8 cellular contexts compared by ENCODE assay signal in the genomic region with DNA sequence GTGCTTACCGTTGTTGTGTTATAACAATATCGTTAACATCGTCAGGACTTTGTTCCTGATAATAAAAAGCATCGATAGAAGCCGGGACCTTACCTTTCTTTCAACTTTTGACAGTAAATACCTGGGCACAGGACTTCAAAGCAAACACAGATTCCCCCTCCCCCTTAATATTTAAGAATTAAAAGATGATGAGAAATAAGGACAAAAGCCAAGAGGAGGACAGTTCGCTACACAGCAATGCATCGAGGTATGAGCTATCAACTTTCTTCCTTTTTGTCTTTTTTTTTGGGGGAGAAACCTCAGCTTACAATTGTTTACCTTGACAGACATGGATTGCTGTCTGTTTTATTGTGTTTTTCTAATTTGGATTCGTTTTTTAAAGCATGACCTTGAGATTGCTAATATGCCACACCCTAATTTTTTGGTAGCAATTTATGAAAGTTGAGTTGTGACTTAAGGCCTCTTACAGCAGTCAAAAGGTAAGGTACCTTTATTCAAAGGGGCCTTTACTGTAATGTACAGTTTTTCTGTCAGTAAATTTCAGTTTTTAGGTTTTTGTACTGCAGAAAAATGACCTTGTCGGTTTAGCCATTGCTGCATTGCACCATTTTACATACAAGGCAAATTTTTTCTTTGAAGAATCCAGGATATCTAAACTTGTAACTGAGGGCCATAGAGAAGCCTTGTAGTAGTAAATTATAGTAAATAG. TPM values are rescaled to one million over a fixed set of nuclear protein-coding genes. Genes with fewer than 3 reads are reported as not detected.
DNase-seq lines count a peak whose midpoint lies in the region; ATAC-seq and TF ChIP-seq lines count a peak whose summit lies in the region.

No MANE protein-coding gene starts in this region.

- peak overlapping the region; percentile 96 for H3K4me3 Mint-ChIP-seq in activated naive CD4-positive, alpha-beta T cell treated with anti-CD3 and anti-CD28 coated beads for 36 hours
- peak overlapping the region; percentile 99 for H3K4me3 Mint-ChIP-seq in activated CD8-positive, alpha-beta T cell treated with anti-CD3 and anti-CD28 coated beads for 36 hours

- H3K4me1 Mint-ChIP-seq in activated naive CD4-positive, alpha-beta T cell treated with anti-CD3 and anti-CD28 coated beads for 36 hours (ENCODE audit: low read depth): peaks cover 48% of the 10 kb centered on the region
- peaks cover 45% of the 10 kb centered on the region for H3K4me1 Mint-ChIP-seq in activated CD8-positive, alpha-beta T cell treated with anti-CD3 and anti-CD28 coated beads for 36 hours (ENCODE audit: low read depth)

- H3K9me3 ChIP-seq in iPS-18a (ENCODE audit: control insufficient read depth, low read depth, low read length) (no peaks in the 10 kb centered on the region), stomach (no peaks in the 10 kb centered on the region)

- DNase-seq in activated naive CD4-positive, alpha-beta T cell treated with anti-CD3 and anti-CD28 coated beads for 36 hours: no peak
- DNase-seq in activated naive CD4-positive, alpha-beta T cell (lab: John Stamatoyannopoulos, UW): no peak
- DNase-seq in activated CD8-positive, alpha-beta T cell treated with anti-CD3 and anti-CD28 coated beads for 36 hours: no peak
- no peak for DNase-seq in stomach
- no peak for DNase-seq in COLO829 (ENCODE audit: low spot score)
- DNase-seq in ecto neural progenitor cell (ENCODE audit: low spot score): no peak

- H3K36me3 ChIP-seq in iPS-18a (ENCODE audit: control insufficient read depth, low read depth, low read length): peaks cover 23% of the 10 kb centered on the region
- peaks cover 0 to 18% (median 13%) of the 10 kb centered on the region in 4 donors for H3K36me3 ChIP-seq in stomach

- TF ChIP-seq CTCF in activated CD8-positive, alpha-beta T cell treated with anti-CD3 and anti-CD28 coated beads for 36 hours (IDR thresholded peaks at IDR 0.05): no peak
- no peak for TF ChIP-seq CTCF in stomach (IDR thresholded peaks at IDR 0.05)

- CTCF ChIA-PET in activated naive CD4-positive, alpha-beta T cell treated with anti-CD3 and anti-CD28 coated beads for 36 hours (lab: Charles Lee): interaction anchor here (1.0 to 5.2 kb wide), 8 partner anchors 12 to 97 kb away, joined by 3 to 48 read pairs (median 5); no protein-coding TSS in a partner anchor
- CTCF ChIA-PET in activated CD8-positive, alpha-beta T cell treated with anti-CD3 and anti-CD28 coated beads for 36 hours (lab: Charles Lee): interaction anchor here (1.4 to 6.5 kb wide), 5 partner anchors 10 to 93 kb away, joined by 4 to 64 read pairs (median 10); no protein-coding TSS in a partner anchor

- no peak for TF ChIP-seq POLR2A in stomach (IDR thresholded peaks at IDR 0.05)

- H3K27ac Mint-ChIP-seq in activated naive CD4-positive, alpha-beta T cell treated with anti-CD3 and anti-CD28 coated beads for 36 hours: peak overlapping the region; percentile 98
- H3K27ac Mint-ChIP-seq in activated CD8-positive, alpha-beta T cell treated with anti-CD3 and anti-CD28 coated beads for 36 hours: peak overlapping the region; percentile 99

- H3K27me3 Mint-ChIP-seq in activated naive CD4-positive, alpha-beta T cell treated with anti-CD3 and anti-CD28 coated beads for 36 hours (ENCODE audit: low read depth): peaks cover 4% of the 10 kb centered on the region
- H3K27me3 Mint-ChIP-seq in activated CD8-positive, alpha-beta T cell treated with anti-CD3 and anti-CD28 coated beads for 36 hours: no peaks in the 10 kb centered on the region

- H3K4me3 ChIP-seq in iPS-18a (ENCODE audit: low read length) (peak overlapping the region; percentile 92), stomach (peak overlapping the region; percentile 55 to 66 (median 62))

- H3K4me1 ChIP-seq in iPS-18a (ENCODE audit: control insufficient read depth, low read depth, low read length): peaks cover 32% of the 10 kb centered on the region
- H3K4me1 ChIP-seq in stomach: peaks cover 0 to 64% (median 41%) of the 10 kb centered on the region in 4 donors

- POLR2A ChIA-PET in activated CD8-positive, alpha-beta T cell treated with anti-CD3 and anti-CD28 coated beads for 36 hours (lab: Charles Lee): interaction anchor here (0.6 to 11.6 kb wide), 15 partner anchors 7 to 100 kb away, joined by 3 to 642 read pairs (median 8); no protein-coding TSS in a partner anchor

- peaks cover 82% of the 10 kb centered on the region for H3K36me3 Mint-ChIP-seq in activated naive CD4-positive, alpha-beta T cell treated with anti-CD3 and anti-CD28 coated beads for 36 hours (ENCODE audit: low read depth)
- H3K36me3 Mint-ChIP-seq in activated CD8-positive, alpha-beta T cell treated with anti-CD3 and anti-CD28 coated beads for 36 hours (ENCODE audit: low read depth): peaks cover 87% of the 10 kb centered on the region

- peaks cover 6% of the 10 kb centered on the region for H3K9me3 Mint-ChIP-seq in activated naive CD4-positive, alpha-beta T cell treated with anti-CD3 and anti-CD28 coated beads for 36 hours
- H3K9me3 Mint-ChIP-seq in activated CD8-positive, alpha-beta T cell treated with anti-CD3 and anti-CD28 coated beads for 36 hours: peaks cover 11% of the 10 kb centered on the region

- TF ChIP-seq EP300 in stomach (IDR thresholded peaks at IDR 0.05): no peak

- intact Hi-C loops in activated naive CD4-positive, alpha-beta T cell treated with anti-CD3 and anti-CD28 coated beads for 36 hours (cut with micrococcal nuclease): loop anchor here (10.0 kb wide), 1 partner anchor 1334 kb away; the partner anchor contains the start of gene MCTP2
- intact Hi-C loops in activated CD8-positive, alpha-beta T cell treated with anti-CD3 and anti-CD28 coated beads for 36 hours (cut with micrococcal nuclease): loop anchor here (5.0 kb wide), 1 partner anchor 69 kb away; no protein-coding TSS in a partner anchor
- intact Hi-C loops in stomach (cut with DNase I; ENCODE audit: low total_unique reads): no loop called here

- ATAC-seq in activated CD8-positive, alpha-beta T cell treated with anti-CD3 and anti-CD28 coated beads for 36 hours: no peak
- no peak for ATAC-seq in HG03571 (IDR thresholded peaks at IDR 0.05; ENCODE audit: unreplicated experiment)

- H3K9ac ChIP-seq in iPS-18a (ENCODE audit: low read length): peak overlapping the region; percentile 100

- 0% methylated on average over 9 of the region's 9 CpGs for WGBS in stomach, 5 donors

- H3K27ac ChIP-seq in iPS-18a (ENCODE audit: low read length) (peak overlapping the region; percentile 99), stomach (peak overlapping the region in 4 of 5 donors; percentile 96 to 99 (median 96))

- H3K27me3 ChIP-seq in iPS-18a (ENCODE audit: control insufficient read depth, insufficient read depth, low read length) (no peaks in the 10 kb centered on the region), stomach (no peaks in the 10 kb centered on the region)

RNA-seq across cellular contexts. Expression of gene CHD2, which starts 1.1 kb away (rescaled TPM):
- total RNA-seq in activated naive CD4-positive, alpha-beta T cell treated with anti-CD3 and anti-CD28 coated beads for 36 hours: 100 to 1,000 TPM; 164 to 185 TPM
- 100 to 1,000 TPM; 124 to 138 TPM for total RNA-seq in activated CD8-positive, alpha-beta T cell treated with anti-CD3 and anti-CD28 coated beads for 36 hours
- total RNA-seq in stomach: 100 to 1,000 TPM; 124 to 833 (median 164) TPM
- 10 to 100 TPM; 21.5 to 29.5 (median 23.5) TPM for polyA plus RNA-seq in stomach
